In the genomic region with DNA sequence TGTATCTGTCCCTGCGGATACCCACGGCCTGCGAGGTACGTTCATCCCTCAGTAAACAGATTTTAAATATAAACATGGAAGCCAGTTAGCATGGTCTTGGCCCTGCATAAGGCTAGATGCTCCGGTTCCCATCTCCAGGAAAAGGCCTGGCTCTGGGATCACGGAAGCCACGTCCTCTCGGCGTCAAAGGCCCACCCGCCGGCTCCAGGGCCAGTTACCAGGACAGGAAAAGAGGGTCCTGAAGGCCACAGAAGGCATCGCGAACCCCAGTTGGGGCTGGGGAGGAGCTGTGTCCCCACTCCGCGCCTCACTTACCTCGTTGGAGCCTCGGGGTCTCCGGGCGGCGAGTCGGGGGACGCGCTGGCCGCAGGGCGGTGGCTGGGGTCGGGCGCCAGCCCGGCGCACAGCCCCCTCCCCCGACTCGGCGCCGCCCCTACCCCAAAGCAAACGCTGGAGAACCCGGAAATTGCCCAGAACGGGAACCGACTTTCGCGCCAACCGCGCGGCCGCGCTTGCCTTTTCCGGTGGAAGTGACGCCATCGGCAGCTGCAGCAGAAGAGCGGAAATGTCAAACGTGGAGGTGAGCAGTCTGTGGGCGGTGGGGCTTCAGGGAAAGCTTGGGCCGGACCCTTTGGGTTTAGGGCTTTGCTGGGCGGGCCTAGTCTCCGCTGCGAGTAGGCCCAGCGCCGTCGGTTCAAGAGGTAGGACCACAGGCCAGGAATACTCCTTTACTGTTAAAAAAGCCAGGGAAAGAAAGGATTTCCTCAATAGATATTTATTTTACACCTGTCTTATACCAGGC, we compare ENCODE assay signal across 8 cellular contexts. TPM values are rescaled to one million over a fixed set of nuclear protein-coding genes. Genes with fewer than 3 reads are reported as not detected.
A peak's percentile ranks its signal among the peaks of the same experiment; 100 is the strongest.
DNase-seq lines count a peak whose midpoint lies in the region; ATAC-seq, FAIRE-seq and TF ChIP-seq lines count a peak whose summit lies in the region.

A gene (minus strand): TSS at position 488 of the 802 bp plus-strand sequence. CDS start 814 bp downstream, outside the sequence.

- no peaks in the 10 kb centered on the region for H3K9me3 ChIP-seq in BE2C

- FAIRE-seq in GM19239 (lab: Jason Lieb, UNC), result peak; percentile 94

- peaks cover 15% of the 10 kb centered on the region for H3K36me3 ChIP-seq in BE2C
- no peaks in the 10 kb centered on the region for H3K36me3 ChIP-seq in kidney epithelial cell (ENCODE audit: control insufficient read depth, insufficient read depth, low read length)

- peaks cover 33% of the 10 kb centered on the region for H3K4me1 Mint-ChIP-seq in activated CD4-positive, alpha-beta T cell treated with anti-CD3 and anti-CD28 coated beads for 36 hours

- ATAC-seq in HG03439 (IDR thresholded peaks at IDR 0.05; ENCODE audit: unreplicated experiment), result peak; percentile 87
- peak; percentile 85 for ATAC-seq in activated CD4-positive, alpha-beta T cell treated with anti-CD3 and anti-CD28 coated beads for 36 hours

- no peaks in the 10 kb centered on the region for H3K27me3 ChIP-seq in BE2C
- H3K27me3 ChIP-seq in kidney epithelial cell (ENCODE audit: control insufficient read depth, insufficient read depth, low read length), result no peaks in the 10 kb centered on the region

- H3K4me3 ChIP-seq in BE2C (ENCODE audit: low read depth, low read length), result peak within 1 kb of the TSS; percentile 98
- peak within 1 kb of the TSS; percentile 91 for H3K4me3 ChIP-seq in choroid plexus epithelial cell (ENCODE audit: low read depth, low read length)
- H3K4me3 ChIP-seq in kidney epithelial cell (ENCODE audit: low read depth, low read length), result peak within 1 kb of the TSS; percentile 97

- H3K27ac Mint-ChIP-seq in activated CD4-positive, alpha-beta T cell treated with anti-CD3 and anti-CD28 coated beads for 36 hours, result peak within 1 kb of the TSS; percentile 98

- TF ChIP-seq CTCF in BE2C (IDR thresholded peaks at IDR 0.05; ENCODE audit: low read depth, low read length) (no peak), choroid plexus epithelial cell (conservative IDR thresholded peaks at IDR 0.05; ENCODE audit: low read depth, low read length) (no peak), kidney epithelial cell (IDR thresholded peaks at IDR 0.05; ENCODE audit: insufficient read depth, low read length, poor library complexity, severe bottlenecking) (no peak)

- POLR2A ChIA-PET in activated CD4-positive, alpha-beta T cell treated with anti-CD3 and anti-CD28 coated beads for 36 hours (lab: Charles Lee), result interaction anchor here (0.7 to 1.5 kb wide), 4 partner anchors 12 to 944 kb away, joined by 3 to 6 read pairs (median 4); no protein-coding TSS in a partner anchor

- no peaks in the 10 kb centered on the region for H3K27me3 Mint-ChIP-seq in activated CD4-positive, alpha-beta T cell treated with anti-CD3 and anti-CD28 coated beads for 36 hours

- no peaks in the 10 kb centered on the region for H3K9me3 Mint-ChIP-seq in activated CD4-positive, alpha-beta T cell treated with anti-CD3 and anti-CD28 coated beads for 36 hours (ENCODE audit: low read depth)

- CTCF ChIA-PET in activated CD4-positive, alpha-beta T cell treated with anti-CD3 and anti-CD28 coated beads for 36 hours (lab: Charles Lee), result interaction anchor here (0.6 to 1.5 kb wide), 5 partner anchors 12 to 278 kb away, joined by 3 to 6 read pairs (median 4); no protein-coding TSS in a partner anchor

- no peaks in the 10 kb centered on the region for H3K4me1 ChIP-seq in BE2C

- intact Hi-C loops in activated CD4-positive, alpha-beta T cell treated with anti-CD3 and anti-CD28 coated beads for 36 hours (cut with DNase I, micrococcal nuclease), result loop anchor here (1.0 to 5.0 kb wide), 11 partner anchors 88 to 1244 kb away; a partner anchor contains a TSS

- DNase-seq in BE2C (peak; percentile 89), GM19239 (ENCODE audit: insufficient read length, low spot score) (peak; percentile 88), NCI-H510A (lab: John Stamatoyannopoulos, UW) (peak; percentile 65), choroid plexus epithelial cell (ENCODE audit: low read depth) (peak; percentile 60), kidney epithelial cell (ENCODE audit: low read depth) (peak; percentile 29)
- peak; percentile 94 for DNase-seq in activated CD4-positive, alpha-beta T cell treated with anti-CD3 and anti-CD28 coated beads for 36 hours
- peak; percentile 82 to 86 for DNase-seq in stimulated activated CD4-positive, alpha-beta T cell treated with anti-CD3 and anti-CD28 coated beads, Interleukin-15, amount 100 ng/mL, for 48 hours (ENCODE audit: low read depth in 2 of 2)

- peak within 1 kb of the TSS; percentile 91 for H3K4me3 Mint-ChIP-seq in activated CD4-positive, alpha-beta T cell treated with anti-CD3 and anti-CD28 coated beads for 36 hours

- H3K36me3 Mint-ChIP-seq in activated CD4-positive, alpha-beta T cell treated with anti-CD3 and anti-CD28 coated beads for 36 hours (ENCODE audit: low read depth), result peaks cover 29% of the 10 kb centered on the region

RNA-seq across cellular contexts. Expression of the gene that starts here (rescaled TPM):
- 16.5 TPM for polyA plus RNA-seq in BE2C (2012; ENCODE audit: insufficient read depth, insufficient read length, low read depth)
- total RNA-seq in activated CD4-positive, alpha-beta T cell treated with anti-CD3 and anti-CD28 coated beads for 36 hours, result 10 to 100 TPM; 80.9 to 94.6 TPM
- 20.7 and 27.0 TPM in 2 replicates for total RNA-seq in kidney epithelial cell

Comparison
In these comparisons a context has a peak if more than half of its experiments do, and no peak if none do; other contexts are left out.
1. Peak in every context shown above with its lines: DNase-seq, ATAC-seq and H3K4me3 ChIP-seq.
2. DNase-seq: peak in every context shown above with its lines; median percentile 94 in activated CD4-positive, alpha-beta T cell treated with anti-CD3 and anti-CD28 coated beads for 36 hours; 89 in BE2C; 88 in GM19239; 84 in stimulated activated CD4-positive, alpha-beta T cell treated with anti-CD3 and anti-CD28 coated beads, Interleukin-15, amount 100 ng/mL, for 48 hours; 65 in NCI-H510A; 60 in choroid plexus epithelial cell; 29 in kidney epithelial cell.